Comparison of ENCODE assay signal across 9 cellular contexts in genomic region chrX:45767021-45767491, GRCh38.
DNase-seq lines count a peak whose midpoint lies in the region; ATAC-seq, FAIRE-seq and TF ChIP-seq lines count a peak whose summit lies in the region.
"Had no signal": no experiment of that assay in that cellular context is flagged by ENCODE, and none has a peak within 500 bp of the region (broad histone marks: within the 10 kb centered on the region; RNA-seq: fewer than 3 reads in every experiment).

No MANE protein-coding gene starts in this region.

- peak overlapping the region; percentile 55 for H3K9ac ChIP-seq in kidney (ENCODE audit: low read length in 2 of 2)

- no peaks in the 10 kb centered on the region for H3K27me3 Mint-ChIP-seq in activated CD8-positive, alpha-beta T cell treated with anti-CD3 and anti-CD28 coated beads, Interleukin-2, amount 10 ng/mL, durations not matched to agents 7 days and 5 days (ENCODE audit: low read depth)

- DNase-seq in right cardiac atrium (no peak), left ventricle myocardium superior (no peak), kidney (no peak), uterus (no peak), 8988T (no peak), NCI-H345 treated with DMSO at 0.1 percent for 48 hours (lab: John Stamatoyannopoulos, UW; ENCODE audit: unreplicated experiment) (no peak)
- no peak for DNase-seq in activated CD8-positive, alpha-beta T cell treated with anti-CD3 and anti-CD28 coated beads, Interleukin-2, amount 10 ng/mL, durations not matched to agents 7 days and 5 days
- DNase-seq: NCI-H510A had no signal

- no peak overlapping the region for H3K27ac ChIP-seq in right cardiac atrium (ENCODE audit: low read length)
- H3K27ac ChIP-seq in kidney (ENCODE audit: low read depth in 2 of 2, low read length in 2 of 2): peak overlapping the region; percentile 47 to 51
- H3K27ac ChIP-seq in uterus: peak overlapping the region; percentile 81 to 83

- no peaks in the 10 kb centered on the region for H3K27me3 ChIP-seq in right cardiac atrium (ENCODE audit: control insufficient read depth, insufficient read depth)
- H3K27me3 ChIP-seq in uterus: no peaks in the 10 kb centered on the region

- H3K36me3 ChIP-seq in kidney (ENCODE audit: control insufficient read depth in 1 of 2, insufficient read depth in 2 of 2, low read length in 2 of 2) (no peaks in the 10 kb centered on the region), uterus (no peaks in the 10 kb centered on the region)

- no peak for FAIRE-seq in kidney (lab: Jason Lieb, UNC)

- peaks cover 54% of the 10 kb centered on the region for H3K4me1 Mint-ChIP-seq in activated CD8-positive, alpha-beta T cell treated with anti-CD3 and anti-CD28 coated beads, Interleukin-2, amount 10 ng/mL, durations not matched to agents 7 days and 5 days (ENCODE audit: low read depth)

- H3K4me1 ChIP-seq in right cardiac atrium (ENCODE audit: control insufficient read depth, insufficient read depth, low read length): no peaks in the 10 kb centered on the region
- H3K4me1 ChIP-seq in kidney (ENCODE audit: control insufficient read depth in 1 of 2, insufficient read depth in 1 of 2, low read depth in 1 of 2, low read length in 2 of 2): peaks cover 0 to 2% of the 10 kb centered on the region in 2 donors
- no peaks in the 10 kb centered on the region for H3K4me1 ChIP-seq in uterus

- WGBS in right cardiac atrium: 21% methylated on average over 3 of the region's 3 CpGs

- POLR2A ChIA-PET in activated CD8-positive, alpha-beta T cell treated with anti-CD3 and anti-CD28 coated beads, Interleukin-2, amount 10 ng/mL, durations not matched to agents 7 days and 5 days (lab: Charles Lee): interaction anchor here (1.0 to 7.1 kb wide), 4 partner anchors 8 to 74 kb away, joined by 3 to 83 read pairs (median 7); no protein-coding TSS in a partner anchor

- H3K4me3 Mint-ChIP-seq in activated CD8-positive, alpha-beta T cell treated with anti-CD3 and anti-CD28 coated beads, Interleukin-2, amount 10 ng/mL, durations not matched to agents 7 days and 5 days: peak overlapping the region; percentile 82

- intact Hi-C loops in right cardiac atrium (cut with DNase I): no loop called here
- intact Hi-C loops in left ventricle myocardium superior (cut with micrococcal nuclease): no loop called here
- intact Hi-C loops in kidney (cut with DNase I): no loop called here
- intact Hi-C loops in uterus (cut with DNase I; ENCODE audit: low total_unique reads): no loop called here

- TF ChIP-seq POLR2A in uterus (IDR thresholded peaks at IDR 0.05): no peak

- H3K36me3 Mint-ChIP-seq in activated CD8-positive, alpha-beta T cell treated with anti-CD3 and anti-CD28 coated beads, Interleukin-2, amount 10 ng/mL, durations not matched to agents 7 days and 5 days (ENCODE audit: low read depth): peaks cover 49% of the 10 kb centered on the region

- CTCF ChIA-PET in activated CD8-positive, alpha-beta T cell treated with anti-CD3 and anti-CD28 coated beads, Interleukin-2, amount 10 ng/mL, durations not matched to agents 7 days and 5 days (lab: Charles Lee): interaction anchor here (1.0 to 1.6 kb wide), 4 partner anchors 8 to 252 kb away, joined by 3 to 4 read pairs (median 4); no protein-coding TSS in a partner anchor

- peak overlapping the region; percentile 35 for H3K4me3 ChIP-seq in right cardiac atrium (ENCODE audit: low read length)
- H3K4me3 ChIP-seq in kidney (ENCODE audit: low read length in 2 of 2): peak overlapping the region; percentile 79 to 88
- peak overlapping the region; percentile 31 to 44 for H3K4me3 ChIP-seq in uterus

- H3K9me3 ChIP-seq in right cardiac atrium (ENCODE audit: control insufficient read depth, low read length) (no peaks in the 10 kb centered on the region), kidney (ENCODE audit: control insufficient read depth in 1 of 2, low read length in 2 of 2) (no peaks in the 10 kb centered on the region), uterus (no peaks in the 10 kb centered on the region)

- TF ChIP-seq CTCF in kidney (IDR thresholded peaks at IDR 0.05; ENCODE audit: borderline replicate concordance, extremely low read depth, insufficient read depth) (no peak), uterus (IDR thresholded peaks at IDR 0.05) (no peak)

- peak overlapping the region; percentile 71 for H3K27ac Mint-ChIP-seq in activated CD8-positive, alpha-beta T cell treated with anti-CD3 and anti-CD28 coated beads, Interleukin-2, amount 10 ng/mL, durations not matched to agents 7 days and 5 days

- no peaks in the 10 kb centered on the region for H3K9me3 Mint-ChIP-seq in activated CD8-positive, alpha-beta T cell treated with anti-CD3 and anti-CD28 coated beads, Interleukin-2, amount 10 ng/mL, durations not matched to agents 7 days and 5 days (ENCODE audit: insufficient read depth)

- ATAC-seq in right cardiac atrium: no peak
- ATAC-seq in left ventricle myocardium superior: no peak
- peak; percentile 28 for ATAC-seq in activated CD8-positive, alpha-beta T cell treated with anti-CD3 and anti-CD28 coated beads, Interleukin-2, amount 10 ng/mL, durations not matched to agents 7 days and 5 days
- no peak for ATAC-seq in HG02870 (IDR thresholded peaks at IDR 0.05; ENCODE audit: unreplicated experiment)
